24 cellular contexts compared by ENCODE assay signal in the genomic region with DNA sequence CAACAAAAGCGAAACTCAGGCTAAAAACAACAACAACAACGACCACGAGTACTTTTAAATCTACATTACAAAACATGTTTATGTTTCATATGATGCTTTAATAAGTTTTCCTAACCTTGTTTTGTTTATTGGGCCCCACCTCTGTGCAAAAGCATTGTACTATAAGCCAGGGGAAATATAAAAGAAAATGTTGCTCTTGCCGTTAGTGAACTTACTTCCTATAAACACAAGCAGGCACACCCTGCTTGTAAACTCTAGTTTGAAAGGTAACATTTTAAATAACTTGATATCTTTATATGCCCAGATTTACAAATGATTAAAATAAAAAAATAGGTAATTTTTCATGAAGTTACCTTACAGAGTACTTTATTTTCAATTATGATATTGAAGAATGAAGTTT. TPM values are rescaled to one million over a fixed set of nuclear protein-coding genes. Genes with fewer than 3 reads are reported as not detected.
DNase-seq lines count a peak whose midpoint lies in the region; ATAC-seq and TF ChIP-seq lines count a peak whose summit lies in the region.
"Had no signal": no experiment of that assay in that cellular context is flagged by ENCODE, and none has a peak within 500 bp of the region (broad histone marks: within the 10 kb centered on the region; RNA-seq: fewer than 3 reads in every experiment).

No MANE protein-coding gene starts in this region.

- H3K9me3 ChIP-seq in CD8-positive, alpha-beta memory T cell (ENCODE audit: low read length): no peaks in the 10 kb centered on the region
- H3K9me3 ChIP-seq in osteoblast (ENCODE audit: low read depth, low read length): no peaks in the 10 kb centered on the region
- H3K9me3 ChIP-seq: Caco-2, esophagus muscularis mucosa, right atrium auricular region, SJSA1 had no signal

- H3K27ac Mint-ChIP-seq in activated T-cell treated with anti-CD3 and anti-CD28 coated beads, Interleukin-2, amount 50 U/mL, for 72 hours: peak overlapping the region; percentile 79
- H3K27ac Mint-ChIP-seq in CD8-positive, alpha-beta memory T cell: peak overlapping the region in 4 of 8 donors; percentile 17 to 75 (median 34)
- peak overlapping the region; percentile 43 for H3K27ac Mint-ChIP-seq in activated CD8-positive, alpha-beta T cell treated with anti-CD3 and anti-CD28 coated beads, Interleukin-2, amount 10 ng/mL, durations not matched to agents 7 days and 5 days
- H3K27ac Mint-ChIP-seq: activated T-helper 2 cell treated with anti-CD3 and anti-CD28 coated beads, Interferon-gamma antibody, Interleukin-2, Interleukin-4, amounts not matched to agents 10 μg/mL and 5 μg/mL and 100 μg/mL, durations not matched to agents 14 hours and 24 hours and 36 hours had no signal

- H3K4me1 Mint-ChIP-seq in activated T-cell treated with anti-CD3 and anti-CD28 coated beads, Interleukin-2, amount 50 U/mL, for 72 hours (ENCODE audit: low read depth): peaks cover 62% of the 10 kb centered on the region
- H3K4me1 Mint-ChIP-seq in CD8-positive, alpha-beta memory T cell: peaks cover 55 to 80% (median 63%) of the 10 kb centered on the region in 3 donors
- peaks cover 49% of the 10 kb centered on the region for H3K4me1 Mint-ChIP-seq in activated CD8-positive, alpha-beta T cell treated with anti-CD3 and anti-CD28 coated beads, Interleukin-2, amount 10 ng/mL, durations not matched to agents 7 days and 5 days (ENCODE audit: low read depth)

- H3K4me3 ChIP-seq in CD8-positive, alpha-beta memory T cell (ENCODE audit: low read length): no peak overlapping the region
- H3K4me3 ChIP-seq in osteoblast (ENCODE audit: insufficient read depth, low read length): no peak overlapping the region
- H3K4me3 ChIP-seq: GM23248, SJSA1 had no signal

- no peaks in the 10 kb centered on the region for H3K27me3 Mint-ChIP-seq in activated T-cell treated with anti-CD3 and anti-CD28 coated beads, Interleukin-2, amount 50 U/mL, for 72 hours (ENCODE audit: low read depth)
- no peaks in the 10 kb centered on the region for H3K27me3 Mint-ChIP-seq in CD8-positive, alpha-beta memory T cell
- H3K27me3 Mint-ChIP-seq in activated CD8-positive, alpha-beta T cell treated with anti-CD3 and anti-CD28 coated beads, Interleukin-2, amount 10 ng/mL, durations not matched to agents 7 days and 5 days (ENCODE audit: low read depth): no peaks in the 10 kb centered on the region
- H3K27me3 Mint-ChIP-seq: central memory CD8-positive, alpha-beta T cell had no signal

- H4K20me1 ChIP-seq in osteoblast (ENCODE audit: insufficient read depth, low read length): peaks cover 30% of the 10 kb centered on the region

- no peak for DNase-seq in activated T-cell treated with anti-CD3 and anti-CD28 coated beads, Interleukin-2, amount 50 U/mL, for 72 hours
- no peak for DNase-seq in activated T-cell treated with anti-CD3 and anti-CD28 coated beads, Interleukin-2, amount 50 U/mL, for 48 hours
- DNase-seq in CD8-positive, alpha-beta memory T cell: no peak
- DNase-seq in activated CD8-positive, alpha-beta T cell treated with anti-CD3 and anti-CD28 coated beads, Interleukin-2, amount 10 ng/mL, durations not matched to agents 7 days and 5 days: no peak
- DNase-seq in osteoblast (ENCODE audit: insufficient read length, low spot score, missing footprints) (peak; percentile 11), NCI-H146 treated with DMSO at 0.1 percent for 48 hours (lab: John Stamatoyannopoulos, UW; ENCODE audit: unreplicated experiment) (no peak)
- DNase-seq in activated CD4-positive, CD25-positive, alpha-beta regulatory T cell treated with anti-CD3 and anti-CD28 coated beads, Interleukin-2, amount 50 U/mL, for 72 hours: no peak
- DNase-seq: activated CD4-positive, alpha-beta T cell treated with anti-CD3 and anti-CD28 coated beads for 4 hours; anterior cingulate cortex; Caco-2; effector CD8-positive, alpha-beta T cell; GM23248; left ventricle myocardium superior; NCI-H2029; NCI-H345; T1000 had no signal

- no peak overlapping the region for H3K4me2 ChIP-seq in osteoblast (ENCODE audit: insufficient read depth, low read length)
- H3K4me2 ChIP-seq: KMS-11 had no signal

- peak overlapping the region in 1 of 2 donors; percentile 63 for H3K4me3 Mint-ChIP-seq in activated T-cell treated with anti-CD3 and anti-CD28 coated beads, Interleukin-2, amount 50 U/mL, for 72 hours
- H3K4me3 Mint-ChIP-seq in CD8-positive, alpha-beta memory T cell: peak overlapping the region; percentile 2 to 69 (median 26)
- H3K4me3 Mint-ChIP-seq in activated CD8-positive, alpha-beta T cell treated with anti-CD3 and anti-CD28 coated beads, Interleukin-2, amount 10 ng/mL, durations not matched to agents 7 days and 5 days: peak overlapping the region; percentile 34

- peaks cover 55% of the 10 kb centered on the region for H3K79me2 ChIP-seq in osteoblast (ENCODE audit: insufficient read depth, low read length)

- H3K36me3 Mint-ChIP-seq in activated T-cell treated with anti-CD3 and anti-CD28 coated beads, Interleukin-2, amount 50 U/mL, for 72 hours (ENCODE audit: insufficient read depth in 2 of 2): peaks cover 0 to 2% of the 10 kb centered on the region in 2 donors
- peaks cover under 1 to 21% (median 10%) of the 10 kb centered on the region in 3 donors for H3K36me3 Mint-ChIP-seq in CD8-positive, alpha-beta memory T cell
- H3K36me3 Mint-ChIP-seq in activated CD8-positive, alpha-beta T cell treated with anti-CD3 and anti-CD28 coated beads, Interleukin-2, amount 10 ng/mL, durations not matched to agents 7 days and 5 days (ENCODE audit: low read depth): peaks cover 3% of the 10 kb centered on the region

- no peak for TF ChIP-seq CTCF in osteoblast (IDR thresholded peaks at IDR 0.05; ENCODE audit: extremely low read depth, low read depth, low read length)

- H3K9me3 Mint-ChIP-seq in activated T-cell treated with anti-CD3 and anti-CD28 coated beads, Interleukin-2, amount 50 U/mL, for 72 hours: no peaks in the 10 kb centered on the region
- no peaks in the 10 kb centered on the region for H3K9me3 Mint-ChIP-seq in CD8-positive, alpha-beta memory T cell
- H3K9me3 Mint-ChIP-seq in activated CD8-positive, alpha-beta T cell treated with anti-CD3 and anti-CD28 coated beads, Interleukin-2, amount 10 ng/mL, durations not matched to agents 7 days and 5 days (ENCODE audit: insufficient read depth): peaks cover under 1% of the 10 kb centered on the region
- H3K9me3 Mint-ChIP-seq: activated T-helper 2 cell treated with anti-CD3 and anti-CD28 coated beads, Interferon-gamma antibody, Interleukin-2, Interleukin-4, amounts not matched to agents 10 μg/mL and 5 μg/mL and 100 μg/mL, durations not matched to agents 14 hours and 24 hours and 36 hours; central memory CD8-positive, alpha-beta T cell had no signal

- H3K36me3 ChIP-seq in CD8-positive, alpha-beta memory T cell (ENCODE audit: insufficient read depth, low read length): no peaks in the 10 kb centered on the region
- H3K36me3 ChIP-seq in osteoblast (ENCODE audit: insufficient read depth, low read length): peaks cover 2% of the 10 kb centered on the region
- H3K36me3 ChIP-seq: esophagus muscularis mucosa, right atrium auricular region had no signal

- no peaks in the 10 kb centered on the region for H3K27me3 ChIP-seq in CD8-positive, alpha-beta memory T cell (ENCODE audit: insufficient read depth, low read length, poor library complexity, severe bottlenecking)
- H3K27me3 ChIP-seq in osteoblast (ENCODE audit: insufficient read depth, low read length): no peaks in the 10 kb centered on the region
- H3K27me3 ChIP-seq: esophagus muscularis mucosa, right atrium auricular region, SJSA1 had no signal

- no peak overlapping the region for H3K27ac ChIP-seq in CD8-positive, alpha-beta memory T cell (ENCODE audit: low read depth, low read length)
- no peak overlapping the region for H3K27ac ChIP-seq in osteoblast (ENCODE audit: low read depth, low read length)
- H3K27ac ChIP-seq: GM23248, KMS-11, right atrium auricular region, SJSA1 had no signal

- H3K4me1 ChIP-seq in CD8-positive, alpha-beta memory T cell (ENCODE audit: insufficient read depth, low read length): peaks cover 33% of the 10 kb centered on the region
- H3K4me1 ChIP-seq in osteoblast (ENCODE audit: insufficient read depth, low read length): peaks cover 3% of the 10 kb centered on the region
- H3K4me1 ChIP-seq: Caco-2, SJSA1 had no signal

- no peak overlapping the region for H2AFZ ChIP-seq in osteoblast (ENCODE audit: low read length)
- H2AFZ ChIP-seq: GM23248 had no signal

- CTCF ChIA-PET in CD8-positive, alpha-beta memory T cell (lab: Charles Lee): interaction anchor here (0.7 to 3.3 kb wide), 5 partner anchors 21 to 789 kb away, joined by 3 to 16 read pairs (median 4); no protein-coding TSS in a partner anchor
- CTCF ChIA-PET in activated CD8-positive, alpha-beta T cell treated with anti-CD3 and anti-CD28 coated beads, Interleukin-2, amount 10 ng/mL, durations not matched to agents 7 days and 5 days (lab: Charles Lee): interaction anchor here (1.0 to 5.9 kb wide), 4 partner anchors 9 to 176 kb away, joined by 3 to 47 read pairs (median 8); no protein-coding TSS in a partner anchor

- POLR2A ChIA-PET in CD8-positive, alpha-beta memory T cell (lab: Charles Lee): no interaction called here
- POLR2A ChIA-PET in activated CD8-positive, alpha-beta T cell treated with anti-CD3 and anti-CD28 coated beads, Interleukin-2, amount 10 ng/mL, durations not matched to agents 7 days and 5 days (lab: Charles Lee): no interaction called here

- ATAC-seq in activated T-cell treated with anti-CD3 and anti-CD28 coated beads, Interleukin-2, amount 50 U/mL, for 72 hours (replicated peaks in 1 of 2): no peak
- ATAC-seq in activated CD8-positive, alpha-beta T cell treated with anti-CD3 and anti-CD28 coated beads, Interleukin-2, amount 10 ng/mL, durations not matched to agents 7 days and 5 days: no peak
- no peak for ATAC-seq in HG03354 (IDR thresholded peaks at IDR 0.05; ENCODE audit: poor library complexity, severe bottlenecking, unreplicated experiment)
- ATAC-seq: left ventricle myocardium superior, Panc1 had no signal

RNA-seq across cellular contexts. Expression of gene EPC1, which starts 19.2 kb away (rescaled TPM):
- 10 to 100 TPM; 36.0 to 38.3 TPM for total RNA-seq in activated T-cell treated with anti-CD3 and anti-CD28 coated beads, Interleukin-2, amount 50 U/mL, for 72 hours
- total RNA-seq in CD8-positive, alpha-beta memory T cell: 10 to 100 TPM; 40.9 to 41.3 TPM
- 45.3 TPM for polyA plus RNA-seq in CD8-positive, alpha-beta memory T cell
- total RNA-seq in activated CD8-positive, alpha-beta T cell treated with anti-CD3 and anti-CD28 coated beads, Interleukin-2, amount 10 ng/mL, durations not matched to agents 7 days and 5 days: 10 to 100 TPM; 40.9 to 43.5 TPM
- total RNA-seq in osteoblast: 30.8 and 32.4 TPM in 2 replicates
